ENCODE assay signal across 21 cellular contexts in the genomic region with DNA sequence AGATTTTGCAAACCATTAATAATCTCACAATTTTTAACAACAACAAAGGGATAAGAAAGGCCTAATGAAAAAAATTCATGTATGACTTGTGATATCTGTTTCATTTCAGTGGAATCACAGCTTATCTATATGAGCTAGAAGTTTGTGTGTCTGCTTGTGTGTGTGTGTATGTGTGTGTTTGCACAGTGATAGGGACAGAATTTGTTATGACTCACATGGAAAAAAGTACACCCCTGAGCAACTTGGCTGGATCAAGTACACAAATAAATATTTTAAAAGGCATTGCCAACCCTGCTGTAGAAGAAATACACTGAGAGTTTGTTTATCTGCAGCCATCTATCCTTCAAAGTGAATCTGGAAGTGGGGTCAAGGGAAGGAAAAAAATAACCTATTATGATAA.
A peak's percentile ranks its signal among the peaks of the same experiment; 100 is the strongest.
DNase-seq lines count a peak whose midpoint lies in the region; ATAC-seq and TF ChIP-seq lines count a peak whose summit lies in the region.
"Had no signal": no experiment of that assay in that cellular context is flagged by ENCODE, and none has a peak within 500 bp of the region (broad histone marks: within the 10 kb centered on the region; RNA-seq: fewer than 3 reads in every experiment).

No MANE protein-coding gene starts in this region.

- H3K36me3 ChIP-seq in mucosa of descending colon (ENCODE audit: low read depth) = no peaks in the 10 kb centered on the region
- H3K36me3 ChIP-seq: neutrophil had no signal

- H3K4me3 ChIP-seq in AG04450 (ENCODE audit: low read depth, low read length) (no peak overlapping the region), mucosa of descending colon (no peak overlapping the region)
- H3K4me3 ChIP-seq: A549, body of pancreas had no signal

- TF ChIP-seq CTCF in AG04450 (IDR thresholded peaks at IDR 0.05; ENCODE audit: low read depth, low read length) (no peak), mucosa of descending colon (IDR thresholded peaks at IDR 0.05) (no peak)

- H3K27me3 ChIP-seq in AG04450 (ENCODE audit: control insufficient read depth, insufficient read depth, low read length) = no peaks in the 10 kb centered on the region
- H3K27me3 ChIP-seq: body of pancreas, neutrophil had no signal

- H3K9me3 ChIP-seq in AG04450 (ENCODE audit: control insufficient read depth, insufficient read depth, low read length) = no peaks in the 10 kb centered on the region
- no peaks in the 10 kb centered on the region for H3K9me3 ChIP-seq in mucosa of descending colon
- H3K9me3 ChIP-seq: A549, body of pancreas, neutrophil had no signal

- ATAC-seq in mucosa of descending colon (peak; percentile 32), HG03045 (IDR thresholded peaks at IDR 0.05; ENCODE audit: unreplicated experiment) (no peak)
- ATAC-seq: A549; activated T-cell treated with anti-CD3 and anti-CD28 coated beads, Interleukin-2, amount 50 U/mL, for 72 hours; body of pancreas had no signal

- CTCF ChIA-PET in AG04450 (lab: Charles Lee) = no interaction called here

- H3K27ac ChIP-seq in AG04450 (ENCODE audit: low read depth, low read length) = no peak overlapping the region
- H3K27ac ChIP-seq: A549, body of pancreas, neutrophil had no signal

- no peaks in the 10 kb centered on the region for H3K4me1 ChIP-seq in mucosa of descending colon (ENCODE audit: low read depth)

- intact Hi-C loops in mucosa of descending colon (cut with DNase I, micrococcal nuclease) = no loop called here

- POLR2A ChIA-PET in AG04450 (lab: Yijun Ruan, JAX) = interaction anchor here (0.6 kb wide), 1 partner anchor 486 kb away, joined by 3 read pairs; no protein-coding TSS in a partner anchor

- peak; percentile 4 for DNase-seq in AG04450 (ENCODE audit: low read depth, low spot score)
- DNase-seq in RPMI7951 (ENCODE audit: low read depth) = peak; percentile 7
- DNase-seq in fibroblast of gingiva (ENCODE audit: low read depth) = peak; percentile 84
- DNase-seq in mucosa of descending colon = no peak
- no peak for DNase-seq in A172 (ENCODE audit: low spot score)
- DNase-seq in globus pallidus (ENCODE audit: low spot score) = no peak
- DNase-seq in effector CD8-positive, alpha-beta T cell (lab: John Stamatoyannopoulos, UW) = no peak
- DNase-seq: activated naive CD4-positive, alpha-beta T cell treated with anti-CD3 and anti-CD28 coated beads, Interleukin-2, amount 50 U/mL, for 16 hours; activated T-cell treated with anti-CD3 and anti-CD28 coated beads, Interleukin-2, amount 50 U/mL, for 72 hours; GOT3; KG1; NCI-H226; NCI-H82; OCI-M1; retina; SHP77 treated with DMSO at 0.1 percent for 48 hours; stimulated activated CD8-positive, alpha-beta memory T cell treated with anti-CD3 and anti-CD28 coated beads, Interleukin-4, amount 100 ng/mL, for 48 hours had no signal

Comparison
In these comparisons a context has a peak if more than half of its experiments do, and no peak if none do; other contexts are left out.
1. DNase-seq: peak in AG04450 (single experiment), RPMI7951 (single experiment) and fibroblast of gingiva (single experiment); none in mucosa of descending colon (0 of 3), A172 (single experiment), globus pallidus (single experiment) and effector CD8-positive, alpha-beta T cell (single experiment).